In genomic region chr14:45253070-45253753, GRCh38 we compare ENCODE assay signal across 8 cellular contexts. TPM values are rescaled to one million over a fixed set of nuclear protein-coding genes. Genes with fewer than 3 reads are reported as not detected.
DNase-seq lines count a peak whose midpoint lies in the region; ATAC-seq, FAIRE-seq and TF ChIP-seq lines count a peak whose summit lies in the region.

MIS18BP1 (minus strand) TSS chr14:45253202; CDS start chr14:45247286, 5,916 bp downstream.

- H4K91ac ChIP-seq in trophoblast cell (ENCODE audit: low read depth, low read length), result peak within 1 kb of the TSS; percentile 60

- H3K79me2 ChIP-seq in trophoblast cell (ENCODE audit: control insufficient read depth, insufficient read depth, low read length, poor library complexity), result peaks cover 13% of the 10 kb centered on the region

- peak within 1 kb of the TSS; percentile 4 for H2BK12ac ChIP-seq in trophoblast cell (ENCODE audit: low read length)

- peak within 1 kb of the TSS; percentile 84 for H3K14ac ChIP-seq in trophoblast cell (ENCODE audit: low read length)

- no peak for TF ChIP-seq EP300 in transverse colon (IDR thresholded peaks at IDR 0.05; ENCODE audit: low read depth)

- peak within 1 kb of the TSS; percentile 62 for H2AFZ ChIP-seq in trophoblast cell (ENCODE audit: insufficient read depth, low read length, poor library complexity)

- peak; percentile 94 for FAIRE-seq in GM12891 (lab: Jason Lieb, UNC)

- H3K4ac ChIP-seq in trophoblast cell (ENCODE audit: low read depth, low read length), result peak within 1 kb of the TSS; percentile 60

- H3K4me2 ChIP-seq in trophoblast cell (ENCODE audit: low read length), result peak within 1 kb of the TSS; percentile 69

- no CpG with 5 or more reads among the region's 61 CpGs for WGBS in trophoblast cell (ENCODE audit: extremely low coverage, insufficient coverage, insufficient read length)
- WGBS in transverse colon (ENCODE audit: low coverage in 1 of 2), 2 donors, result 3% methylated on average over 47 of the region's 61 CpGs; no CpG with 5 or more reads in 1 of the 2 donors

- no peaks in the 10 kb centered on the region for H3K36me3 ChIP-seq in adipocyte (ENCODE audit: control insufficient read depth, insufficient read depth, low read length, severe bottlenecking)
- no peaks in the 10 kb centered on the region for H3K36me3 ChIP-seq in trophoblast cell (ENCODE audit: control insufficient read depth in 1 of 2, insufficient read depth in 2 of 2, low read length in 2 of 2)
- H3K36me3 ChIP-seq in transverse colon, result no peaks in the 10 kb centered on the region

- peak; percentile 86 for ATAC-seq in HG02840 (IDR thresholded peaks at IDR 0.05; ENCODE audit: low FRiP score, unreplicated experiment)

- H3K27me3 ChIP-seq in adipocyte (replicated peaks; ENCODE audit: control insufficient read depth, insufficient read depth, low read length) (no peaks in the 10 kb centered on the region), trophoblast cell (ENCODE audit: insufficient read depth, low read length) (no peaks in the 10 kb centered on the region), transverse colon (no peaks in the 10 kb centered on the region)

- peaks cover 8% of the 10 kb centered on the region for H3K79me1 ChIP-seq in trophoblast cell (ENCODE audit: low read length)

- H2AK5ac ChIP-seq in trophoblast cell (ENCODE audit: low read length), result no peak within 1 kb of the TSS

- peak within 1 kb of the TSS; percentile 92 for H3K9ac ChIP-seq in adipocyte (ENCODE audit: low read length)
- peak within 1 kb of the TSS; percentile 80 for H3K9ac ChIP-seq in trophoblast cell (ENCODE audit: low read length)

- peak; percentile 71 to 92 (median 77) for TF ChIP-seq CTCF in transverse colon (IDR thresholded peaks at IDR 0.05)

- DNase-seq in GM12891 (ENCODE audit: insufficient read length, low spot score) (peak; percentile 62), NCI-H1436 (lab: John Stamatoyannopoulos, UW) (peak; percentile 95), T follicular helper cell (ENCODE audit: low read depth) (peak; percentile 89), adipocyte (ENCODE audit: low read depth) (peak; percentile 98), cardiac septum (ENCODE audit: low spot score) (peak; percentile 97), trophoblast cell (peak; percentile 98 to 99), transverse colon (peak; percentile 97)

- H3K4me1 ChIP-seq in adipocyte (ENCODE audit: control insufficient read depth, insufficient read depth, low read length) (peaks cover 39% of the 10 kb centered on the region), trophoblast cell (ENCODE audit: control insufficient read depth in 1 of 2, insufficient read depth in 2 of 2, low read length in 2 of 2) (peaks cover 3 to 10% of the 10 kb centered on the region in 2 experiments), transverse colon (peaks cover 5 to 31% (median 13%) of the 10 kb centered on the region in 4 donors)

- H3K27ac ChIP-seq in trophoblast cell (ENCODE audit: low read depth, low read length) (peak within 1 kb of the TSS; percentile 59), transverse colon (peak within 1 kb of the TSS; percentile 87 to 93 (median 90))

- H3K23ac ChIP-seq in trophoblast cell (ENCODE audit: low read length), result no peak within 1 kb of the TSS

- peak within 1 kb of the TSS; percentile 97 for H4K8ac ChIP-seq in trophoblast cell (ENCODE audit: low read depth, low read length)

- peak within 1 kb of the TSS; percentile 95 for H4K12ac ChIP-seq in trophoblast cell (ENCODE audit: low read depth, low read length)

- peak within 1 kb of the TSS; percentile 83 for H3K18ac ChIP-seq in trophoblast cell (ENCODE audit: low read length)

- H3K9me3 ChIP-seq in adipocyte (ENCODE audit: control insufficient read depth, low read length) (peaks cover 5% of the 10 kb centered on the region), trophoblast cell (ENCODE audit: insufficient read depth, low read depth, low read length) (peaks cover 3% of the 10 kb centered on the region), transverse colon (peaks cover 6 to 7% of the 10 kb centered on the region in 2 donors)

- intact Hi-C loops in cardiac septum (cut with DNase I), result loop anchor here (5.0 kb wide), 4 partner anchors 116 to 356 kb away; partner anchors contain the start of genes FANCM, KLHL28, PRPF39 and TOGARAM1
- intact Hi-C loops in transverse colon (cut with DNase I; ENCODE audit: low total_unique reads), result no loop called here

- TF ChIP-seq POLR2A in GM12891 (IDR thresholded peaks at IDR 0.05; ENCODE audit: low read depth, low read length) (peak; percentile 64; the same call in 1 of the 2 replicates), transverse colon (IDR thresholded peaks at IDR 0.05) (peak; percentile 82)

- in situ Hi-C loops in transverse colon (cut with MboI; ENCODE audit: low pct_ligation_motif_present in 1 of 4, low pct_unique_long_range_greater_than_20kb in 1 of 4, low sequenced_read_pairs in 3 of 4), result loop anchor here in 2 of 4 donors (25.0 kb wide), 1 partner anchor 341 kb away; no protein-coding TSS in a partner anchor

- H3K4me3 ChIP-seq in adipocyte (ENCODE audit: low read length), result peak within 1 kb of the TSS; percentile 92
- peak within 1 kb of the TSS; percentile 84 for H3K4me3 ChIP-seq in trophoblast cell (ENCODE audit: low read depth, low read length)
- peak within 1 kb of the TSS; percentile 50 to 89 (median 64) for H3K4me3 ChIP-seq in transverse colon

- peak within 1 kb of the TSS; percentile 71 for H2BK5ac ChIP-seq in trophoblast cell (ENCODE audit: low read depth, low read length, poor library complexity)

- H2BK120ac ChIP-seq in trophoblast cell (ENCODE audit: insufficient read depth, low read length, poor library complexity), result peak within 1 kb of the TSS; percentile 74

TF ChIP-seq in GM12891, 5 proteins besides CTCF, POLR2A, EP300 and RAD21:
- peak; percentile 23; the same call in 1 of the 2 replicates for TF ChIP-seq POLR2AphosphoS5 (IDR thresholded peaks at IDR 0.05; ENCODE audit: low read depth, low read length)
- TF ChIP-seq POU2F2 (IDR thresholded peaks at IDR 0.05; ENCODE audit: low read depth, low read length), result peak; percentile 63; the same call in 1 of the 2 replicates
- TF ChIP-seq SPI1 (IDR thresholded peaks at IDR 0.05; ENCODE audit: low read depth, low read length), result peak; percentile 85
- no peak; the same call in 1 of the 2 replicates for TF ChIP-seq TAF1 (IDR thresholded peaks at IDR 0.05; ENCODE audit: low read depth, low read length)
- TF ChIP-seq PAX5 (IDR thresholded peaks at IDR 0.05; ENCODE audit: insufficient read depth, low read length, severe bottlenecking), result no peak

RNA-seq across cellular contexts. Expression of gene MIS18BP1, which starts in this region (rescaled TPM):
- polyA plus RNA-seq in GM12891 (2012; ENCODE audit: low read depth, missing spikeins), result 20.8 TPM
- total RNA-seq in cardiac septum, result 9.7 TPM
- polyA plus RNA-seq in trophoblast cell (2013), result 19.7 and 19.9 TPM in 2 replicates
- total RNA-seq in transverse colon, result 10 to 100 TPM; 23.5 to 61.7 (median 38.4) TPM

Comparison
In these comparisons a context has a peak if more than half of its experiments do, and no peak if none do; other contexts are left out.
1. Peak in every context shown above with its lines: DNase-seq, ATAC-seq, H3K4me3 ChIP-seq and H3K27ac ChIP-seq.